30 cellular contexts compared by ENCODE assay signal in genomic region chr9:81037889-81038288, GRCh38.
"Had no signal": no experiment of that assay in that cellular context is flagged by ENCODE, and none has a peak within 500 bp of the region (broad histone marks: within the 10 kb centered on the region; RNA-seq: fewer than 3 reads in every experiment).

No MANE protein-coding gene starts in this region.

- DNase-seq: activated CD4-positive, alpha-beta memory T cell treated with anti-CD3 and anti-CD28 coated beads, Interleukin-2, amount 10 ng/mL, durations not matched to agents 7 days and 5 days; activated CD4-positive, alpha-beta T cell treated with anti-CD3 and anti-CD28 coated beads for 36 hours; activated CD4-positive, alpha-beta T cell treated with anti-CD3 and anti-CD28 coated beads, Interleukin-2, amount 10 ng/mL, durations not matched to agents 24 days and 14 days; activated CD4-positive, alpha-beta T cell treated with anti-CD3 and anti-CD28 coated beads, Interleukin-2, amount 50 U/mL, for 4 hours; activated CD4-positive, CD25-positive, alpha-beta regulatory T cell; activated CD4-positive, CD25-positive, alpha-beta regulatory T cell treated with anti-CD3 and anti-CD28 coated beads, Interleukin-2, amount 50 U/mL, for 72 hours; activated CD8-positive, alpha-beta memory T cell treated with anti-CD3 and anti-CD28 coated beads, Interleukin-2, amount 50 U/mL, for 48 hours; activated gamma-delta T cell; activated naive CD4-positive, alpha-beta T cell; activated naive CD4-positive, alpha-beta T cell treated with anti-CD3 and anti-CD28 coated beads, Interleukin-2, amount 10 ng/mL, durations not matched to agents 7 days and 5 days; activated naive CD8-positive, alpha-beta T cell treated with anti-CD3 and anti-CD28 coated beads, Interleukin-2, amount 10 ng/mL, durations not matched to agents 7 days and 5 days; activated T-cell treated with anti-CD3 and anti-CD28 coated beads for 4 hours; activated T-cell treated with anti-CD3 and anti-CD28 coated beads, Interleukin-2, amount 50 U/mL, for 24 hours; activated T-cell treated with anti-CD3 and anti-CD28 coated beads, Interleukin-2, amount 50 U/mL, for 72 hours; amniotic stem cell; anterior cingulate cortex; brain microvascular endothelial cell; dorsolateral prefrontal cortex; effector memory CD4-positive, alpha-beta T cell; endodermal cell; foreskin fibroblast; head of caudate nucleus; T-helper 2 cell had no signal

- H3K4me1 Mint-ChIP-seq: activated CD4-positive, alpha-beta memory T cell treated with anti-CD3 and anti-CD28 coated beads, Interleukin-2, amount 10 ng/mL, durations not matched to agents 7 days and 5 days; activated CD4-positive, alpha-beta T cell treated with anti-CD3 and anti-CD28 coated beads for 36 hours; activated CD4-positive, alpha-beta T cell treated with anti-CD3 and anti-CD28 coated beads, Interleukin-2, amount 10 ng/mL, durations not matched to agents 24 days and 14 days; activated naive CD4-positive, alpha-beta T cell treated with anti-CD3 and anti-CD28 coated beads, Interleukin-2, amount 10 ng/mL, durations not matched to agents 7 days and 5 days; activated naive CD8-positive, alpha-beta T cell treated with anti-CD3 and anti-CD28 coated beads, Interleukin-2, amount 10 ng/mL, durations not matched to agents 7 days and 5 days; central memory CD8-positive, alpha-beta T cell had no signal

- H3K36me3 Mint-ChIP-seq: activated naive CD4-positive, alpha-beta T cell treated with anti-CD3 and anti-CD28 coated beads, Interleukin-2, amount 10 ng/mL, durations not matched to agents 7 days and 5 days; activated naive CD4-positive, alpha-beta T cell treated with anti-CD3 and anti-CD28 coated beads, Interleukin-2, amount 50 U/mL, for 72 hours; activated naive CD8-positive, alpha-beta T cell treated with anti-CD3 and anti-CD28 coated beads, Interleukin-2, amount 10 ng/mL, durations not matched to agents 7 days and 5 days had no signal

- H3K9me3 Mint-ChIP-seq: activated CD4-positive, alpha-beta T cell treated with anti-CD3 and anti-CD28 coated beads, Interleukin-2, amount 10 ng/mL, durations not matched to agents 24 days and 14 days; activated naive CD4-positive, alpha-beta T cell treated with anti-CD3 and anti-CD28 coated beads, Interleukin-2, amount 10 ng/mL, durations not matched to agents 7 days and 5 days; dendritic cell treated with granulocyte-macrophage colony-stimulating factor and Interleukin-4, amounts not matched to agents 40 ng/mL and 50 ng/mL, for 4 days; endodermal cell had no signal

- H3K27me3 Mint-ChIP-seq: activated CD4-positive, alpha-beta memory T cell treated with anti-CD3 and anti-CD28 coated beads, Interleukin-2, amount 10 ng/mL, durations not matched to agents 7 days and 5 days; activated CD4-positive, alpha-beta T cell treated with anti-CD3 and anti-CD28 coated beads, Interleukin-2, amount 10 ng/mL, durations not matched to agents 24 days and 14 days; activated naive CD4-positive, alpha-beta T cell treated with anti-CD3 and anti-CD28 coated beads, Interleukin-2, amount 10 ng/mL, durations not matched to agents 7 days and 5 days; activated naive CD8-positive, alpha-beta T cell treated with anti-CD3 and anti-CD28 coated beads, Interleukin-2, amount 10 ng/mL, durations not matched to agents 7 days and 5 days; activated T-cell treated with anti-CD3 and anti-CD28 coated beads, Interleukin-2, amount 50 U/mL, for 24 hours; central memory CD8-positive, alpha-beta T cell had no signal

- FAIRE-seq: astrocyte, bronchial epithelial cell, frontal cortex had no signal

- H3K4me3 Mint-ChIP-seq: activated CD4-positive, alpha-beta memory T cell treated with anti-CD3 and anti-CD28 coated beads, Interleukin-2, amount 10 ng/mL, durations not matched to agents 7 days and 5 days; activated CD4-positive, alpha-beta T cell treated with anti-CD3 and anti-CD28 coated beads for 36 hours; activated CD4-positive, alpha-beta T cell treated with anti-CD3 and anti-CD28 coated beads, Interleukin-2, amount 10 ng/mL, durations not matched to agents 24 days and 14 days; activated naive CD4-positive, alpha-beta T cell treated with anti-CD3 and anti-CD28 coated beads, Interleukin-2, amount 10 ng/mL, durations not matched to agents 7 days and 5 days; activated naive CD8-positive, alpha-beta T cell treated with anti-CD3 and anti-CD28 coated beads, Interleukin-2, amount 10 ng/mL, durations not matched to agents 7 days and 5 days; activated T-cell treated with anti-CD3 and anti-CD28 coated beads, Interleukin-2, amount 50 U/mL, for 24 hours; activated T-cell treated with anti-CD3 and anti-CD28 coated beads, Interleukin-2, amount 50 U/mL, for 72 hours; central memory CD8-positive, alpha-beta T cell; dendritic cell treated with granulocyte-macrophage colony-stimulating factor and Interleukin-4, amounts not matched to agents 40 ng/mL and 50 ng/mL, for 4 days; endodermal cell had no signal

- H3K27ac Mint-ChIP-seq: activated CD4-positive, alpha-beta memory T cell treated with anti-CD3 and anti-CD28 coated beads, Interleukin-2, amount 10 ng/mL, durations not matched to agents 7 days and 5 days; activated CD4-positive, alpha-beta T cell treated with anti-CD3 and anti-CD28 coated beads for 36 hours; activated CD4-positive, alpha-beta T cell treated with anti-CD3 and anti-CD28 coated beads, Interleukin-2, amount 10 ng/mL, durations not matched to agents 24 days and 14 days; activated naive CD4-positive, alpha-beta T cell treated with anti-CD3 and anti-CD28 coated beads, Interleukin-2, amount 10 ng/mL, durations not matched to agents 7 days and 5 days; activated naive CD4-positive, alpha-beta T cell treated with anti-CD3 and anti-CD28 coated beads, Interleukin-2, amount 50 U/mL, for 72 hours; activated naive CD8-positive, alpha-beta T cell treated with anti-CD3 and anti-CD28 coated beads, Interleukin-2, amount 10 ng/mL, durations not matched to agents 7 days and 5 days; activated T-cell treated with anti-CD3 and anti-CD28 coated beads, Interleukin-2, amount 50 U/mL, for 24 hours; activated T-cell treated with anti-CD3 and anti-CD28 coated beads, Interleukin-2, amount 50 U/mL, for 72 hours; dendritic cell treated with granulocyte-macrophage colony-stimulating factor and Interleukin-4, amounts not matched to agents 40 ng/mL and 50 ng/mL, for 4 days; endodermal cell had no signal

- ATAC-seq: activated CD4-positive, alpha-beta T cell treated with anti-CD3 and anti-CD28 coated beads for 36 hours; activated naive CD4-positive, alpha-beta T cell treated with anti-CD3 and anti-CD28 coated beads, Interleukin-2, amount 50 U/mL, for 72 hours; activated T-cell treated with anti-CD3 and anti-CD28 coated beads, Interleukin-2, amount 50 U/mL, for 72 hours; esophagus mucosa had no signal
